ENCODE assay signal across 32 cellular contexts in the genomic region with DNA sequence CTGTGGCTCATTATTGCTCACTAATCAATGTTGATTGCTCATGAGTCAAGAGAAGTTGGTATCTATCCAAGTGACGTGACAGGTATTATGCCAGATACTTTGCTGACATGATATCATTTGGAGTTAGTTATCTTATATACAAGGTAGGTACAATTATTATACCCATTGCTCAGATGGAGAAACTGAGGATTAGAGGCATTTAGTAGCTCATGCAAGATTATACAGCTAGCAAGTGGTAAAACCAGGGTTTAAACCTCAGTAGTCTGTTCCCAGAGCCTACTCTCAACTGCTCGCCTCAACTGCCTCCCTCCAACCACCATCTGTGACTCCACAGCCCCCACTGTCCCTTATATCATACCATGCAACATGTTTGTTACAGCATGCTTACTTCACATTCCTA. TPM values are rescaled to one million over a fixed set of nuclear protein-coding genes. Genes with fewer than 3 reads are reported as not detected.
"Had no signal": no experiment of that assay in that cellular context is flagged by ENCODE, and none has a peak within 500 bp of the region (broad histone marks: within the 10 kb centered on the region; RNA-seq: fewer than 3 reads in every experiment).

No MANE protein-coding gene starts in this region.

- H3K27me3 ChIP-seq: ascending aorta had no signal

- H3K27ac ChIP-seq: ascending aorta, cardiac muscle cell, VCaP had no signal

- ATAC-seq: activated CD8-positive, alpha-beta T cell treated with anti-CD3 and anti-CD28 coated beads for 36 hours; activated naive CD8-positive, alpha-beta T cell treated with anti-CD3 and anti-CD28 coated beads, Interleukin-2, amount 50 U/mL, for 24 hours had no signal

- DNase-seq: activated B cell treated with CpG ODN at 0.5 μM for 24 hours; activated CD4-positive, alpha-beta memory T cell treated with anti-CD3 and anti-CD28 coated beads for 36 hours; activated CD4-positive, alpha-beta T cell treated with anti-CD3 and anti-CD28 coated beads for 4 hours; activated CD4-positive, alpha-beta T cell treated with anti-CD3 and anti-CD28 coated beads, Interleukin-2, amount 10 ng/mL, durations not matched to agents 24 days and 14 days; activated CD4-positive, alpha-beta T cell treated with anti-CD3 and anti-CD28 coated beads, Interleukin-2, amount 50 U/mL, for 1 hour; activated CD4-positive, alpha-beta T cell treated with anti-CD3 and anti-CD28 coated beads, Interleukin-2, amount 50 U/mL, for 4 hours; activated CD4-positive, CD25-positive, alpha-beta regulatory T cell treated with anti-CD3 and anti-CD28 coated beads, Interleukin-2, amount 50 U/mL, for 72 hours; activated CD8-positive, alpha-beta memory T cell treated with anti-CD3 and anti-CD28 coated beads, Interleukin-2, amount 50 U/mL, for 48 hours; activated CD8-positive, alpha-beta T cell treated with anti-CD3 and anti-CD28 coated beads for 36 hours; activated effector memory CD4-positive, alpha-beta T cell treated with Interleukin-2 at 50 U/mL for 16 hours; activated gamma-delta T cell; activated naive CD4-positive, alpha-beta T cell treated with anti-CD3 and anti-CD28 coated beads, Interleukin-2, amount 10 ng/mL, durations not matched to agents 7 days and 5 days; activated naive CD4-positive, alpha-beta T cell treated with Interleukin-2 at 50 U/mL for 16 hours; activated naive CD8-positive, alpha-beta T cell treated with anti-CD3 and anti-CD28 coated beads, Interleukin-2, amount 10 ng/mL, durations not matched to agents 7 days and 5 days; activated naive CD8-positive, alpha-beta T cell treated with anti-CD3 and anti-CD28 coated beads, Interleukin-2, amount 50 U/mL, for 24 hours; activated T-cell treated with anti-CD3 and anti-CD28 coated beads, Interleukin-2, amount 50 U/mL, for 24 hours; activated T-cell treated with anti-CD3 and anti-CD28 coated beads, Interleukin-2, amount 50 U/mL, for 48 hours; amygdala; anterior cingulate cortex; caudate nucleus; cerebellar nuclear complex; T-helper 1 cell; T-helper 2 cell; T-helper 9 cell had no signal

- H3K4me3 ChIP-seq: ascending aorta, cardiac muscle cell had no signal

- H3K9me3 ChIP-seq: ascending aorta had no signal

- H3K36me3 ChIP-seq: ascending aorta, cardiac muscle cell had no signal

- FAIRE-seq: bronchial epithelial cell, TTC549 had no signal

RNA-seq across cellular contexts. Expression of a gene that starts 6.1 kb away (rescaled TPM):
- total RNA-seq: activated B cell treated with CpG ODN at 0.5 μM for 24 hours; activated CD4-positive, alpha-beta memory T cell treated with anti-CD3 and anti-CD28 coated beads for 36 hours; activated CD4-positive, alpha-beta T cell treated with anti-CD3 and anti-CD28 coated beads, Interleukin-2, amount 10 ng/mL, durations not matched to agents 24 days and 14 days; activated CD8-positive, alpha-beta memory T cell treated with anti-CD3 and anti-CD28 coated beads for 36 hours; activated CD8-positive, alpha-beta T cell treated with anti-CD3 and anti-CD28 coated beads for 36 hours; activated naive CD8-positive, alpha-beta T cell treated with anti-CD3 and anti-CD28 coated beads, Interleukin-2, amount 10 ng/mL, durations not matched to agents 7 days and 5 days; activated T-helper 2 cell treated with anti-CD3 and anti-CD28 coated beads, Interferon-gamma antibody, Interleukin-2, Interleukin-4, amounts not matched to agents 10 μg/mL and 5 μg/mL and 100 μg/mL, durations not matched to agents 14 hours and 24 hours and 36 hours; ascending aorta; bronchial epithelial cell; cardiac muscle cell; chondrocyte had no signal
- polyA plus RNA-seq: cardiac muscle cell had no signal

RNA-seq across cellular contexts. Expression of a gene that starts 16.3 kb away (rescaled TPM):
- total RNA-seq: bronchial epithelial cell had no signal

RNA-seq across cellular contexts. Expression of a gene that starts 36.1 kb away (rescaled TPM):
- total RNA-seq: activated B cell treated with CpG ODN at 0.5 μM for 24 hours; activated CD4-positive, alpha-beta memory T cell treated with anti-CD3 and anti-CD28 coated beads for 36 hours; activated CD4-positive, alpha-beta T cell treated with anti-CD3 and anti-CD28 coated beads, Interleukin-2, amount 10 ng/mL, durations not matched to agents 24 days and 14 days; activated CD8-positive, alpha-beta memory T cell treated with anti-CD3 and anti-CD28 coated beads for 36 hours; activated CD8-positive, alpha-beta T cell treated with anti-CD3 and anti-CD28 coated beads for 36 hours; activated naive CD8-positive, alpha-beta T cell treated with anti-CD3 and anti-CD28 coated beads, Interleukin-2, amount 10 ng/mL, durations not matched to agents 7 days and 5 days; ascending aorta; bronchial epithelial cell; cardiac muscle cell; chondrocyte had no signal
- polyA plus RNA-seq: cardiac muscle cell had no signal

RNA-seq across cellular contexts. Expression of a gene that starts 51.3 kb away (rescaled TPM):
- total RNA-seq: activated B cell treated with CpG ODN at 0.5 μM for 24 hours; activated CD4-positive, alpha-beta memory T cell treated with anti-CD3 and anti-CD28 coated beads for 36 hours; activated CD4-positive, alpha-beta T cell treated with anti-CD3 and anti-CD28 coated beads, Interleukin-2, amount 10 ng/mL, durations not matched to agents 24 days and 14 days; activated CD8-positive, alpha-beta memory T cell treated with anti-CD3 and anti-CD28 coated beads for 36 hours; activated CD8-positive, alpha-beta T cell treated with anti-CD3 and anti-CD28 coated beads for 36 hours; activated naive CD8-positive, alpha-beta T cell treated with anti-CD3 and anti-CD28 coated beads, Interleukin-2, amount 10 ng/mL, durations not matched to agents 7 days and 5 days; activated T-helper 2 cell treated with anti-CD3 and anti-CD28 coated beads, Interferon-gamma antibody, Interleukin-2, Interleukin-4, amounts not matched to agents 10 μg/mL and 5 μg/mL and 100 μg/mL, durations not matched to agents 14 hours and 24 hours and 36 hours; ascending aorta; bronchial epithelial cell; cardiac muscle cell; chondrocyte had no signal
- polyA plus RNA-seq: cardiac muscle cell had no signal
